Comparison of ENCODE assay signal across 8 cellular contexts in genomic region chr6:10720229-10720959, GRCh38. TPM values are rescaled to one million over a fixed set of nuclear protein-coding genes. Genes with fewer than 3 reads are reported as not detected.
DNase-seq lines count a peak whose midpoint lies in the region; ATAC-seq and TF ChIP-seq lines count a peak whose summit lies in the region.

No MANE protein-coding gene starts in this region.

- H3K4me3 Mint-ChIP-seq in activated CD4-positive, alpha-beta memory T cell treated with anti-CD3 and anti-CD28 coated beads for 36 hours: peak overlapping the region; percentile 84
- peak overlapping the region; percentile 81 to 82 for H3K4me3 Mint-ChIP-seq in effector memory CD8-positive, alpha-beta T cell
- peak overlapping the region; percentile 93 for H3K4me3 Mint-ChIP-seq in natural killer cell treated with Interleukin-12 subunit alpha and Interleukin-12 subunit beta and Interleukin-15 and Interleukin-18, amount 100 ng/mL, for 72 hours

- ATAC-seq in effector memory CD8-positive, alpha-beta T cell (replicated peaks): peak; percentile 52
- peak; percentile 64 for ATAC-seq in natural killer cell treated with Interleukin-12 subunit alpha and Interleukin-12 subunit beta and Interleukin-15 and Interleukin-18, amount 100 ng/mL, for 72 hours
- ATAC-seq in upper lobe of left lung (ENCODE audit: low FRiP score in 2 of 2) (peak; percentile 25 to 52), HG03460 (IDR thresholded peaks at IDR 0.05; ENCODE audit: unreplicated experiment) (no peak), GM19395 (IDR thresholded peaks at IDR 0.05; ENCODE audit: unreplicated experiment) (no peak)

- CTCF ChIA-PET in activated CD4-positive, alpha-beta memory T cell treated with anti-CD3 and anti-CD28 coated beads for 36 hours (lab: Charles Lee): interaction anchor here (0.9 to 3.2 kb wide), 6 partner anchors 9 to 242 kb away, joined by 3 to 15 read pairs (median 4); partner anchors contain the start of genes C6orf52, PAK1IP1 and TMEM14B

- no peaks in the 10 kb centered on the region for H3K9me3 ChIP-seq in upper lobe of left lung

- H3K4me3 ChIP-seq in upper lobe of left lung: peak overlapping the region; percentile 31 to 72 (median 65)

- TF ChIP-seq EP300 in upper lobe of left lung (IDR thresholded peaks at IDR 0.05): no peak

- H3K27ac Mint-ChIP-seq in activated CD4-positive, alpha-beta memory T cell treated with anti-CD3 and anti-CD28 coated beads for 36 hours: peak overlapping the region; percentile 82
- peak overlapping the region; percentile 75 to 81 for H3K27ac Mint-ChIP-seq in effector memory CD8-positive, alpha-beta T cell
- peak overlapping the region in 1 of 2 donors; percentile 76 for H3K27ac Mint-ChIP-seq in natural killer cell treated with Interleukin-12 subunit alpha and Interleukin-12 subunit beta and Interleukin-15 and Interleukin-18, amount 100 ng/mL, for 72 hours

- H3K4me1 Mint-ChIP-seq in activated CD4-positive, alpha-beta memory T cell treated with anti-CD3 and anti-CD28 coated beads for 36 hours (ENCODE audit: low read depth): peaks cover 33% of the 10 kb centered on the region
- H3K4me1 Mint-ChIP-seq in effector memory CD8-positive, alpha-beta T cell (ENCODE audit: low read depth in 2 of 2): peaks cover 33 to 34% of the 10 kb centered on the region in 2 donors
- peaks cover 20 to 43% of the 10 kb centered on the region in 2 donors for H3K4me1 Mint-ChIP-seq in natural killer cell treated with Interleukin-12 subunit alpha and Interleukin-12 subunit beta and Interleukin-15 and Interleukin-18, amount 100 ng/mL, for 72 hours (ENCODE audit: low read depth in 2 of 2)

- 10 to 60% methylated on average over 2 to 30 of the region's 52 CpGs for WGBS in upper lobe of left lung, 2 donors

- H3K36me3 ChIP-seq in upper lobe of left lung: peaks cover 0 to under 1% (median 0%) of the 10 kb centered on the region in 4 donors

- H3K27me3 ChIP-seq in upper lobe of left lung: no peaks in the 10 kb centered on the region

- POLR2A ChIA-PET in activated CD4-positive, alpha-beta memory T cell treated with anti-CD3 and anti-CD28 coated beads for 36 hours (lab: Charles Lee): interaction anchor here (1.3 to 3.7 kb wide), 3 partner anchors 25 to 26 kb away, joined by 4 to 31 read pairs (median 16); partner anchors contain the start of genes C6orf52, PAK1IP1 and TMEM14B

- no peaks in the 10 kb centered on the region for H3K27me3 Mint-ChIP-seq in activated CD4-positive, alpha-beta memory T cell treated with anti-CD3 and anti-CD28 coated beads for 36 hours
- peaks cover 0 to 2% of the 10 kb centered on the region in 2 donors for H3K27me3 Mint-ChIP-seq in effector memory CD8-positive, alpha-beta T cell
- peaks cover 0 to 19% of the 10 kb centered on the region in 2 donors for H3K27me3 Mint-ChIP-seq in natural killer cell treated with Interleukin-12 subunit alpha and Interleukin-12 subunit beta and Interleukin-15 and Interleukin-18, amount 100 ng/mL, for 72 hours

- H3K36me3 Mint-ChIP-seq in activated CD4-positive, alpha-beta memory T cell treated with anti-CD3 and anti-CD28 coated beads for 36 hours: peaks cover 10% of the 10 kb centered on the region
- H3K36me3 Mint-ChIP-seq in effector memory CD8-positive, alpha-beta T cell (ENCODE audit: insufficient read depth): peaks cover 3% of the 10 kb centered on the region
- no peaks in the 10 kb centered on the region for H3K36me3 Mint-ChIP-seq in natural killer cell treated with Interleukin-12 subunit alpha and Interleukin-12 subunit beta and Interleukin-15 and Interleukin-18, amount 100 ng/mL, for 72 hours

- TF ChIP-seq CTCF in upper lobe of left lung (IDR thresholded peaks at IDR 0.05): no peak

- H3K4me1 ChIP-seq in upper lobe of left lung: peaks cover 15 to 47% (median 23%) of the 10 kb centered on the region in 4 donors

- intact Hi-C loops in activated CD4-positive, alpha-beta memory T cell treated with anti-CD3 and anti-CD28 coated beads for 36 hours (cut with micrococcal nuclease): loop anchor here (10.0 kb wide), 1 partner anchor 316 kb away; no protein-coding TSS in a partner anchor

- DNase-seq in DMS79 (lab: John Stamatoyannopoulos, UW) (peak; percentile 3), HUDEP-2 (lab: John Stamatoyannopoulos, UW; ENCODE audit: unreplicated experiment in 76 of 76) (peak in 59 of 76 experiments; percentile 12 to 79 (median 51)), upper lobe of left lung (peak; percentile 58 to 93)
- peak; percentile 72 for DNase-seq in activated CD4-positive, alpha-beta memory T cell treated with anti-CD3 and anti-CD28 coated beads for 36 hours
- DNase-seq in effector memory CD8-positive, alpha-beta T cell: peak; percentile 28 to 47 (median 29)
- DNase-seq in natural killer cell treated with Interleukin-12 subunit alpha and Interleukin-12 subunit beta and Interleukin-15 and Interleukin-18, amount 100 ng/mL, for 72 hours (ENCODE audit: low spot score): peak; percentile 71

- peak overlapping the region; percentile 65 to 90 (median 76) for H3K27ac ChIP-seq in upper lobe of left lung

- peaks cover 10% of the 10 kb centered on the region for H3K9me3 Mint-ChIP-seq in activated CD4-positive, alpha-beta memory T cell treated with anti-CD3 and anti-CD28 coated beads for 36 hours
- no peaks in the 10 kb centered on the region for H3K9me3 Mint-ChIP-seq in effector memory CD8-positive, alpha-beta T cell
- H3K9me3 Mint-ChIP-seq in natural killer cell treated with Interleukin-12 subunit alpha and Interleukin-12 subunit beta and Interleukin-15 and Interleukin-18, amount 100 ng/mL, for 72 hours: peaks cover 4% of the 10 kb centered on the region

- TF ChIP-seq POLR2A in upper lobe of left lung (IDR thresholded peaks at IDR 0.05): peak in 2 of 4 donors; percentile 38 to 63

RNA-seq across cellular contexts. Expression of gene TMEM14C, which starts 2.5 kb away (rescaled TPM):
- 10 to 100 TPM; 84.9 to 87.6 TPM for total RNA-seq in activated CD4-positive, alpha-beta memory T cell treated with anti-CD3 and anti-CD28 coated beads for 36 hours
- total RNA-seq in natural killer cell treated with Interleukin-12 subunit alpha and Interleukin-12 subunit beta and Interleukin-15 and Interleukin-18, amount 100 ng/mL, for 72 hours: 10 to 100 TPM; 12.0 to 27.4 TPM
- 100 to 1,000 TPM in 2 of 6 donors, 10 to 100 TPM in 4; 23.0 to 116 (median 95.1) TPM for total RNA-seq in upper lobe of left lung

RNA-seq across cellular contexts. Expression of gene PAK1IP1, which starts 25.6 kb away (rescaled TPM):
- total RNA-seq in activated CD4-positive, alpha-beta memory T cell treated with anti-CD3 and anti-CD28 coated beads for 36 hours: 10 to 100 TPM; 28.2 to 32.8 TPM
- 10 to 100 TPM; 24.8 to 27.7 TPM for total RNA-seq in natural killer cell treated with Interleukin-12 subunit alpha and Interleukin-12 subunit beta and Interleukin-15 and Interleukin-18, amount 100 ng/mL, for 72 hours
- 10 to 100 TPM in 3 of 6 donors, 1 to 10 TPM in 3; 6.0 to 15.8 (median 10.8) TPM for total RNA-seq in upper lobe of left lung

RNA-seq across cellular contexts. Expression of gene C6orf52, which starts 26.0 kb away (rescaled TPM):
- total RNA-seq in activated CD4-positive, alpha-beta memory T cell treated with anti-CD3 and anti-CD28 coated beads for 36 hours: 1 to 10 TPM; 2.4 to 3.7 TPM
- total RNA-seq in natural killer cell treated with Interleukin-12 subunit alpha and Interleukin-12 subunit beta and Interleukin-15 and Interleukin-18, amount 100 ng/mL, for 72 hours: 1 to 10 TPM; 2.4 to 4.0 TPM
- total RNA-seq in upper lobe of left lung: 1 to 10 TPM in 2 of 6 donors, not detected in 4; 1.6 to 3.2 TPM

RNA-seq across cellular contexts. Expression of gene TMEM14B, which starts 27.2 kb away (rescaled TPM):
- 10 to 100 TPM; 86.9 to 91.3 TPM for total RNA-seq in activated CD4-positive, alpha-beta memory T cell treated with anti-CD3 and anti-CD28 coated beads for 36 hours
- total RNA-seq in natural killer cell treated with Interleukin-12 subunit alpha and Interleukin-12 subunit beta and Interleukin-15 and Interleukin-18, amount 100 ng/mL, for 72 hours: 10 to 100 TPM; 43.9 to 63.4 TPM
- 10 to 100 TPM; 25.1 to 73.9 (median 56.7) TPM for total RNA-seq in upper lobe of left lung

Comparison
In these comparisons a context has a peak if more than half of its experiments do, and no peak if none do; other contexts are left out.
1. DNase-seq: peak in every context shown above with its lines; median percentile 76 in upper lobe of left lung; 72 in activated CD4-positive, alpha-beta memory T cell treated with anti-CD3 and anti-CD28 coated beads for 36 hours; 71 in natural killer cell treated with Interleukin-12 subunit alpha and Interleukin-12 subunit beta and Interleukin-15 and Interleukin-18, amount 100 ng/mL, for 72 hours; 51 in HUDEP-2; 29 in effector memory CD8-positive, alpha-beta T cell; 3 in DMS79.
2. ATAC-seq: peak in effector memory CD8-positive, alpha-beta T cell (single experiment), natural killer cell treated with Interleukin-12 subunit alpha and Interleukin-12 subunit beta and Interleukin-15 and Interleukin-18, amount 100 ng/mL, for 72 hours (2 of 2) and upper lobe of left lung (2 of 2); none in HG03460 (single experiment) and GM19395 (single experiment).
3. Peak in every context shown above with its lines, with median percentiles within 50 percentile points of each other: H3K4me3 Mint-ChIP-seq.